1 cellular context compared by ENCODE assay signal in the genomic region with DNA sequence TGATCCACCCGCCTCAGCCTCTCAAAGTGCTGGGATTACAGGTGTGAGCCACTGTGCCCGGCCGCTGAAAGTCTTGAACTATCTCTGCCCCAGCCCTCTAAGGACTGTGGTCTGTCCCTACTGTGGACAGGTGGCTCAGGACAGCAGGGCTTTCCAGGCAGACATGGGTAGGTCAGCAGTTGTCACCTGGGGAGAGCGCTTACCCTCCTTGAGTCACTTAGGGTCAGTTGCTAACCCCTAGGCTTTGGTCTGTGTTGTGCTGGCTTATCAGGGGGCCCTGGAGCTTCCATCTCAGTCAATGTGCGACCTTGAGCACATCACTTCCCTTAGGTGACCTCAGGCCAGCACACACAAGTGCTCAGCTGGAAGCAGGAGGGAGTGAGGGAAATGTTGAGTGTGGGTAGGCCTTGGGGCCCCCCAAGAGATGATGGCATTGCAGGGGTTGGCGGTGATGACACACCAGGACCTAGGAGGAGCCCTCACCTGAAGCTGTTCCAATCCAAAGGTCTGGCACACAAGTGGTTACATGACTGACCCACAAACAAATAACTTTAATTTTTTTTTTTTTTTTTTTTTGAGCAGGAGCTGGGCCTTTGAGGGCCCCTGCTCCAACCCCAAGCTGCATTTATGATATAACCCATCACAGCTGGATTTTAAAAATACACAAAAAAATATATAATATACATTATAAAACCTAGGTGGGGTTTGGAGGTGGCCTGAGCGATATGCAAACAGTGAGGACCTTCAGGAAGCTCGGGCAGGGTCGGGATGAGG.
TF ChIP-seq lines count a peak whose summit lies in the region.

No MANE protein-coding gene starts in this region.

TF ChIP-seq in HepG2, 621 proteins besides CTCF, POLR2A, EP300 and RAD21 (continued from another document and continues in another):
- no peak for TF ChIP-seq ZNF142 (CRISPR knock-in tag; IDR thresholded peaks at IDR 0.05)
- peak; percentile 62; the same call in 1 of the 2 replicates for TF ChIP-seq BORCS8-MEF2B (CRISPR knock-in tag; IDR thresholded peaks at IDR 0.05)
- TF ChIP-seq ZNF770 (CRISPR knock-in tag; IDR thresholded peaks at IDR 0.05): peak; percentile 42; the same call in 1 of the 2 replicates
- TF ChIP-seq NFYB (CRISPR knock-in tag; IDR thresholded peaks at IDR 0.05): no peak
- TF ChIP-seq HNF4A (CRISPR knock-in tag; IDR thresholded peaks at IDR 0.05): no peak
- TF ChIP-seq ZNF605 (CRISPR knock-in tag; IDR thresholded peaks at IDR 0.05): no peak
- TF ChIP-seq FOSL2 (CRISPR knock-in tag; IDR thresholded peaks at IDR 0.05): peak; percentile 4; the same call in 1 of the 2 replicates
- peak; percentile 87 for TF ChIP-seq RXRA (CRISPR knock-in tag; IDR thresholded peaks at IDR 0.05)
- TF ChIP-seq ZBTB25 (CRISPR knock-in tag; IDR thresholded peaks at IDR 0.05): peak; percentile 22; the same call in 1 of the 2 replicates
- TF ChIP-seq ZNF609 (CRISPR knock-in tag; IDR thresholded peaks at IDR 0.05; ENCODE audit: borderline replicate concordance): no peak
- TF ChIP-seq POGK (CRISPR knock-in tag; conservative IDR thresholded peaks at IDR 0.05): no peak
- TF ChIP-seq, protein P1, sequence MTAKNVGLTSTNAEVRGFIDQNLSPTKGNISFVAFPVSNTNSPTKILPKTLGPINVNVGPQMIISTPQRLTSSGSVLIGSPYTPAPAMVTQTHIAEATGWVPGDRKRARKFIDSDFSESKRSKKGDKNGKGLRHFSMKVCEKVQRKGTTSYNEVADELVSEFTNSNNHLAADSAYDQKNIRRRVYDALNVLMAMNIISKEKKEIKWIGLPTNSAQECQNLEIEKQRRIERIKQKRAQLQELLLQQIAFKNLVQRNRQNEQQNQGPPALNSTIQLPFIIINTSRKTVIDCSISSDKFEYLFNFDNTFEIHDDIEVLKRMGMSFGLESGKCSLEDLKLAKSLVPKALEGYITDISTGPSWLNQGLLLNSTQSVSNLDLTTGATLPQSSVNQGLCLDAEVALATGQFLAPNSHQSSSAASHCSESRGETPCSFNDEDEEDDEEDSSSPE (CRISPR knock-in tag; IDR thresholded peaks at IDR 0.05): no peak
- TF ChIP-seq ZNF225 (CRISPR knock-in tag; IDR thresholded peaks at IDR 0.05): 0 out of 2 replicates have a peak, but pooled peaks have one; percentile 43
- 0 out of 2 replicates have a peak, but pooled peaks have one; percentile 33 for TF ChIP-seq KDM4B (CRISPR knock-in tag; IDR thresholded peaks at IDR 0.05)
- no peak; the same call in 1 of the 2 replicates for TF ChIP-seq ZSCAN21 (CRISPR knock-in tag; IDR thresholded peaks at IDR 0.05; ENCODE audit: borderline replicate concordance)
- TF ChIP-seq CEBPG (CRISPR knock-in tag; IDR thresholded peaks at IDR 0.05): no peak
- TF ChIP-seq CCDC6 (CRISPR knock-in tag; IDR thresholded peaks at IDR 0.05): 0 out of 2 replicates have a peak, but pooled peaks have one; percentile 41
- no peak for TF ChIP-seq NFKB2 (CRISPR knock-in tag; IDR thresholded peaks at IDR 0.05; ENCODE audit: borderline replicate concordance)
- TF ChIP-seq MAZ (IDR thresholded peaks at IDR 0.05; ENCODE audit: borderline replicate concordance, low read depth, low read length): no peak
- peak; percentile 32; the same call in 1 of the 2 replicates for TF ChIP-seq MAZ (CRISPR knock-in tag; IDR thresholded peaks at IDR 0.05; ENCODE audit: low read depth)
- 0 out of 2 replicates have a peak, but pooled peaks have one; percentile 2 for TF ChIP-seq REPIN1 (CRISPR knock-in tag; IDR thresholded peaks at IDR 0.05; ENCODE audit: borderline replicate concordance, low read depth)
- no peak for TF ChIP-seq HINFP (CRISPR knock-in tag; IDR thresholded peaks at IDR 0.05; ENCODE audit: low read depth)
- TF ChIP-seq CENPT (CRISPR knock-in tag; IDR thresholded peaks at IDR 0.05; ENCODE audit: low read depth): no peak
- TF ChIP-seq ETV5 (CRISPR knock-in tag; IDR thresholded peaks at IDR 0.05; ENCODE audit: borderline replicate concordance): no peak
- TF ChIP-seq TBX3 (IDR thresholded peaks at IDR 0.05; ENCODE audit: borderline replicate concordance): no peak
